11 cellular contexts compared by ENCODE assay signal in the genomic region with DNA sequence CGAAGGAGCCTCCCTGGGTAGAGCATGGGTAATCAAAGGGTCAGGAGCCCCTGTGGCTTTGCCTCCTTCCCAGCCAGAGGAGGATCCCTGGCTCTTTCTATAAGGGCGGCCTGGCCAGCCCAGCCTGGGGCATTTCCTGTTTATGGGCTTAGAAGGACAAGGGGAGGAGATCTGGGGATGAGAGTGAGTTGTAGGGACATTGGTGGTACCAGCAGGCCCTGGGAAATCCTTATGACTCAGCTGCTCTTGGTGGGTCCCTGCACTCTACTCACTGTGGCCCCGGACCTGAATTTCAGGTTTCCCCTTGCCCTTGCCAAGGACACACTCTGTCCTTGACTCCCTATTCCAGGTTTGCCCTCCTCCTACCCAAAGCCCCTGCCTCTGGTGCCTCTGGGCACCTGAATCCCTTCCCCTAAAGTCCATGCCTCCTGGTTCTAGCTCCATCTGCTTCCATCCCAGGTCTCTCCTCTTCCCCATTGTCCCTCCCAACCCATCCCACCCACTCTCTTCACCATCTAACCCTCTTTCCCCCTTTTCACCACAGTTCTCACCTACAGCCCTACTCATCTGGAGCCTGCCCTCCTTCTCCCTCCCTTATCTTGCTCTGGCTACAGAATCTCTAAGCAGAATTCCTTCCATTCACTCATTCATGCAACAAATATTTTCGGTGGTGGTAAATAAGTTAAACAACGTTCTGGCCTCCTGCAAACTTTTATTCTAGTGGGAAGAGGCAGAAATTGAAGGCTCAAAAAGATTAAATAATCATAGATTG. TPM values are rescaled to one million over a fixed set of nuclear protein-coding genes. Genes with fewer than 3 reads are reported as not detected.
A peak's percentile ranks its signal among the peaks of the same experiment; 100 is the strongest.
DNase-seq lines count a peak whose midpoint lies in the region; ATAC-seq, FAIRE-seq and TF ChIP-seq lines count a peak whose summit lies in the region.
"Had no signal": no experiment of that assay in that cellular context is flagged by ENCODE, and none has a peak within 500 bp of the region (broad histone marks: within the 10 kb centered on the region; RNA-seq: fewer than 3 reads in every experiment).

No MANE protein-coding gene starts in this region.

- peak overlapping the region; percentile 92 for H2BK20ac ChIP-seq in H1 (ENCODE audit: low read length)

- H3K4me2 ChIP-seq in H1 (ENCODE audit: insufficient read depth in 1 of 2, low read depth in 2 of 2, low read length in 2 of 2), result peak overlapping the region; percentile 24 to 25; a peak in 2 of 4 replicates

- H3K4ac ChIP-seq in H1 (replicated peaks; ENCODE audit: insufficient read length, low read depth, low read length), result peak overlapping the region; percentile 17

- no peaks in the 10 kb centered on the region for H3K9me3 ChIP-seq in H1 (ENCODE audit: insufficient read depth in 2 of 2, low read depth in 1 of 2, low read length in 1 of 2)
- no peaks in the 10 kb centered on the region for H3K9me3 ChIP-seq in mesodermal cell (ENCODE audit: control insufficient read depth, low read length)

- no peaks in the 10 kb centered on the region for H4K20me1 ChIP-seq in H1 (replicated peaks in 1 of 2; ENCODE audit: control insufficient read depth in 1 of 2, insufficient read depth in 2 of 2, low read length in 2 of 2)

- no peaks in the 10 kb centered on the region for H3K36me3 ChIP-seq in H1 (ENCODE audit: control insufficient read depth in 2 of 4, insufficient read depth in 4 of 4, low read length in 3 of 4)
- no peaks in the 10 kb centered on the region for H3K36me3 ChIP-seq in mesodermal cell (ENCODE audit: control insufficient read depth, insufficient read depth, low read length)

- H3K23me2 ChIP-seq in H1 (ENCODE audit: low read depth, low read length), result no peaks in the 10 kb centered on the region; the same call in 1 of the 2 replicates

- 0 out of 2 replicates have a peak overlapping the region, but pooled peaks have one; percentile 61 for H2BK15ac ChIP-seq in H1 (ENCODE audit: low read length)

- CTCF ChIA-PET in H1 (lab: Charles Lee; ENCODE audit: partially characterized antibody), result interaction anchor here (0.8 to 17.3 kb wide), 11 partner anchors 8 to 36 kb away, joined by 3 to 273 read pairs (median 24); partner anchors contain the start of gene PCDH1

- TF ChIP-seq POLR2A in H1 (IDR thresholded peaks at IDR 0.05; ENCODE audit: control extremely low read depth in 1 of 2, low read depth in 2 of 2, low read length in 2 of 2), result no peak

- H3K4me1 ChIP-seq in H1 (replicated peaks in 1 of 4; ENCODE audit: control insufficient read depth in 3 of 4, insufficient read depth in 4 of 4, low read length in 3 of 4) (peaks cover 44 to 77% (median 62%) of the 10 kb centered on the region in 4 experiments), mesodermal cell (ENCODE audit: control insufficient read depth, insufficient read depth, low read length, poor library complexity, severe bottlenecking) (peaks cover 44% of the 10 kb centered on the region)

- TF ChIP-seq RAD21 in H1 (IDR thresholded peaks at IDR 0.05 in 1 of 2, conservative IDR thresholded peaks at IDR 0.05 in 1 of 2; ENCODE audit: low read depth in 2 of 2, low read length in 2 of 2), result no peak

- H2BK5ac ChIP-seq in H1 (ENCODE audit: low read depth, low read length), result peak overlapping the region; percentile 99

- POLR2A ChIA-PET in H1 (lab: Charles Lee; ENCODE audit: partially characterized antibody), result interaction anchor here (0.7 to 10.7 kb wide), 13 partner anchors 7 to 73 kb away, joined by 3 to 173 read pairs (median 3); partner anchors contain the start of gene PCDH1

- H3K27me3 ChIP-seq in H1 (replicated peaks in 1 of 4; ENCODE audit: control insufficient read depth in 3 of 4, extremely low read depth in 1 of 4, insufficient read depth in 3 of 4, low read length in 3 of 4), result no peaks in the 10 kb centered on the region

- H3K23ac ChIP-seq in H1 (ENCODE audit: insufficient read length), result no peak overlapping the region

- peak overlapping the region; percentile 97 for H3K18ac ChIP-seq in H1 (ENCODE audit: extremely low read depth, low read length)

- FAIRE-seq in H1 (lab: Jason Lieb, UNC), result no peak
- FAIRE-seq: RCC 7860 had no signal

- H3K27ac ChIP-seq in H1 (ENCODE audit: low read depth, low read length) (peak overlapping the region; percentile 65), mesodermal cell (ENCODE audit: low read depth, low read length, severe bottlenecking) (peak overlapping the region; percentile 50)

- no peak overlapping the region for H3K56ac ChIP-seq in H1 (replicated peaks; ENCODE audit: insufficient read length, low read depth, low read length)

- H2AK5ac ChIP-seq in H1 (ENCODE audit: low read depth, low read length), result peak overlapping the region; percentile 99

- ATAC-seq in GM19463 (IDR thresholded peaks at IDR 0.05; ENCODE audit: unreplicated experiment) (no peak), HG03354 (IDR thresholded peaks at IDR 0.05; ENCODE audit: poor library complexity, severe bottlenecking, unreplicated experiment) (no peak), HG03025 (IDR thresholded peaks at IDR 0.05; ENCODE audit: low FRiP score, unreplicated experiment) (no peak)

- no peaks in the 10 kb centered on the region; the same call in 1 of the 2 replicates for H3K79me1 ChIP-seq in H1 (ENCODE audit: low read depth, low read length)

- H3K4me3 ChIP-seq in AG10803 (ENCODE audit: low read length) (no peak overlapping the region), H1 (ENCODE audit: extremely low read depth in 1 of 4, insufficient read depth in 2 of 4, low read depth in 3 of 4, low read length in 4 of 4) (peak overlapping the region in 1 of 4 experiments; percentile 7; a peak in 1 of 8 replicates), mesodermal cell (ENCODE audit: extremely low read depth, insufficient read depth, low read length, poor library complexity, severe bottlenecking) (no peak overlapping the region)

- TF ChIP-seq CTCF in AG10803 (conservative IDR thresholded peaks at IDR 0.05; ENCODE audit: low read length) (no peak), H1 (IDR thresholded peaks at IDR 0.05; ENCODE audit: control extremely low read depth in 1 of 3, insufficient read depth in 1 of 3, low read depth in 1 of 3, low read length in 3 of 3) (no peak)

- H2BK12ac ChIP-seq in H1 (ENCODE audit: low read depth, low read length), result peak overlapping the region; percentile 99

- peak overlapping the region; percentile 15 for H4K5ac ChIP-seq in H1 (ENCODE audit: insufficient read length, low read depth, low read length)

- peak; percentile 26 for DNase-seq in AG10803 (ENCODE audit: low read depth)
- peak; percentile 85 for DNase-seq in M059J (ENCODE audit: low read depth)
- DNase-seq in H1 (ENCODE audit: low read depth in 1 of 2, low spot score in 2 of 2), result no peak
- DNase-seq in CD1c-positive myeloid dendritic cell (ENCODE audit: extremely low spot score), result no peak
- DNase-seq: activated CD4-positive, alpha-beta T cell treated with anti-CD3 and anti-CD28 coated beads for 48 hours had no signal

- no peak overlapping the region for H3K14ac ChIP-seq in H1 (ENCODE audit: insufficient read length)

- no peak overlapping the region for H2BK120ac ChIP-seq in H1 (replicated peaks; ENCODE audit: low read depth, low read length)

- TF ChIP-seq EP300 in H1 (IDR thresholded peaks at IDR 0.05; ENCODE audit: borderline replicate concordance in 1 of 2, low read depth in 2 of 2, low read length in 2 of 2), result no peak

- no peak overlapping the region for H2AFZ ChIP-seq in H1 (ENCODE audit: low read length)

- peaks cover 0 to 6% of the 10 kb centered on the region in 2 experiments; a peak in 1 of 4 replicates for H3K79me2 ChIP-seq in H1 (ENCODE audit: control insufficient read depth in 1 of 2, insufficient read depth in 2 of 2, low read length in 2 of 2)

- H4K8ac ChIP-seq in H1 (ENCODE audit: extremely low read depth, insufficient read depth, low read length), result no peak overlapping the region

- H3K9ac ChIP-seq in H1 (replicated peaks in 1 of 4; ENCODE audit: extremely low read depth in 1 of 4, low read depth in 3 of 4, low read length in 3 of 4), result peak overlapping the region in 2 of 4 experiments; percentile 10 to 33; a peak in 3 of 7 replicates

- peak overlapping the region; percentile 95 for H4K91ac ChIP-seq in H1 (replicated peaks; ENCODE audit: insufficient read length, low read length)

- WGBS in H1 (ENCODE audit: extremely low coverage in 1 of 2, insufficient coverage in 1 of 2, insufficient read length in 1 of 2, insufficient replicate concordance in 2 of 2, low coverage in 1 of 2, low lambda C conversion rate in 2 of 2, missing lambda C conversion rate in 1 of 2), 2 experiments, result 59% methylated on average over 5 of the region's 5 CpGs; no CpG with 5 or more reads in 1 of the 2 experiments
- 16 to 48% methylated on average over 3 to 4 of the region's 5 CpGs for WGBS in mesodermal cell (ENCODE audit: insufficient coverage in 2 of 2), 2 experiments

TF ChIP-seq in H1, 55 proteins besides CTCF, POLR2A, EP300 and RAD21:
- TF ChIP-seq SP1 (IDR thresholded peaks at IDR 0.05; ENCODE audit: low read depth, low read length) (0 out of 2 replicates have a peak, but pooled peaks have one; percentile 23), SP2 (IDR thresholded peaks at IDR 0.05; ENCODE audit: low read length) (no peak)

RNA-seq across cellular contexts. Expression of gene PCDH1, which starts 34.9 kb away (rescaled TPM):
- 4.9 and 5.4 TPM in 2 replicates for total RNA-seq in M059J (2014; rRNA removed; shearing (Covaris generic))
- 101 and 106 TPM in 2 replicates for total RNA-seq in H1 (2021; fragmentation: NEBNext Ultra II Directional; extraction: Animal tissue kit (Norgen Biotek cat#: 25700))
- 102 and 120 TPM in 2 replicates for polyA plus RNA-seq in H1 (2011; rRNA removed)
- polyA plus RNA-seq in H1 (2011; cell fraction: cytosol; rRNA removed), result 88.6 TPM
- 154 TPM for polyA plus RNA-seq in H1 (2011; cell fraction: nucleus; rRNA removed)
- polyA plus RNA-seq in H1 (2012, experiment 1 of 2), result 74.4 to 110 TPM (median 100 TPM) in 4 replicates
- 97.8 TPM for polyA plus RNA-seq in H1 (2012, experiment 2 of 2)
- polyA plus RNA-seq in H1 (2013, experiment 1 of 2), result 130 TPM
- 120 TPM for polyA plus RNA-seq in H1 (2013, experiment 2 of 2)
- polyA minus RNA-seq in H1 (2011; rRNA and poly(A)+ RNA removed), result 292 and 318 TPM in 2 replicates
- polyA minus RNA-seq in H1 (2011; cell fraction: cytosol; rRNA and poly(A)+ RNA removed), result 143 TPM
- 96.9 TPM for polyA minus RNA-seq in H1 (2011; cell fraction: nucleus; rRNA and poly(A)+ RNA removed)
- 25.9 TPM for polyA plus RNA-seq in mesodermal cell (2013, experiment 1 of 2)
- 18.5 TPM for polyA plus RNA-seq in mesodermal cell (2013, experiment 2 of 2)
- total RNA-seq: B cell had no signal

Comparison
In these comparisons a context has a peak if more than half of its experiments do, and no peak if none do; other contexts are left out.
1. DNase-seq: peak in AG10803 (single experiment) and M059J (single experiment); none in H1 (0 of 2) and CD1c-positive myeloid dendritic cell (single experiment).
2. RNA of gene PCDH1, which starts 34.9 kb away (total RNA-seq): 101 to 106 TPM in H1; 4.9 to 5.4 TPM in M059J; every median in the first group is over 10 times any median in the second.